In genomic region chr5:141032626-141033025, GRCh38 we compare ENCODE assay signal across 1 cellular context.
TF ChIP-seq lines count a peak whose summit lies in the region.

No MANE protein-coding gene starts in this region.

TF ChIP-seq in GM23338, 12 proteins besides CTCF, POLR2A, EP300 and RAD21 (continued from another document):
- TF ChIP-seq REST (IDR thresholded peaks at IDR 0.05; ENCODE audit: unreplicated experiment) (no peak), STAT1 (IDR thresholded peaks at IDR 0.05; ENCODE audit: unreplicated experiment) (no peak), ZNF114 (CRISPR knock-in tag; IDR thresholded peaks at IDR 0.05) (no peak), EZH2 (IDR thresholded peaks at IDR 0.05; ENCODE audit: low read depth, unreplicated experiment) (no peak), POLR2AphosphoS5 (IDR thresholded peaks at IDR 0.05; ENCODE audit: low read depth) (no peak)
